In the genomic region with DNA sequence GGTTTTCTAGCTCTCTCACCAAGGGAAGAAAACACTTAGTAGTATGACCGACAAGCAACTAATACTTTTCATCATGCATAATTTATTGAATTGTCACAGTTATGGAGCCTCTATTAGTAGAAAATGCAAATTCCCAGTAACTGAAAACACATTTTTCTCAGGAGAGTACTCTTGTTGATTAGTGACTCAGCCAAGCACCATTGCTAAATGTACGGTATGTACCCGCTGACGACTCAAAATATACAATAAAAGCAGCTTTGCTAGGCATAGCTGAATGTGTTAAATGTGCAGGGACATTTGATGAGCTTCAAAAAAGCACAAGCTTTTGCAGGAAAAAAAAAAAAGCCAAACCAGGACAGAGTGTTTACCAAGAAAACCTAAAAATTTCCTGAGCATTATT, we compare ENCODE assay signal across 14 cellular contexts.
"Had no signal": no experiment of that assay in that cellular context is flagged by ENCODE, and none has a peak within 500 bp of the region (broad histone marks: within the 10 kb centered on the region; RNA-seq: fewer than 3 reads in every experiment).

No MANE protein-coding gene starts in this region.

- DNase-seq: activated CD4-positive, alpha-beta memory T cell treated with anti-CD3 and anti-CD28 coated beads, Interleukin-2, amount 10 ng/mL, durations not matched to agents 7 days and 5 days; activated CD4-positive, alpha-beta T cell treated with anti-CD3 and anti-CD28 coated beads for 36 hours; activated gamma-delta T cell; activated T-cell treated with anti-CD3 and anti-CD28 coated beads, Interleukin-2, amount 50 U/mL, for 48 hours; cortex of kidney; effector memory CD4-positive, alpha-beta T cell; kidney; left ventricle myocardium inferior; mesendoderm; T1000; thyroid gland; uterus; WERI-Rb-1 had no signal

- H3K4me3 ChIP-seq: left ventricle myocardium inferior, skin epidermis, thyroid gland, uterus had no signal

- H3K9me3 ChIP-seq: thyroid gland, uterus had no signal

- H3K36me3 ChIP-seq: left ventricle myocardium inferior, thyroid gland, uterus, WERI-Rb-1 had no signal

- ATAC-seq: activated CD4-positive, alpha-beta T cell treated with anti-CD3 and anti-CD28 coated beads for 36 hours had no signal

- H3K4me1 ChIP-seq: left ventricle myocardium inferior, thyroid gland, uterus had no signal

- H3K27me3 ChIP-seq: thyroid gland, uterus had no signal

- H3K27ac ChIP-seq: left ventricle myocardium inferior, skin epidermis, thyroid gland, uterus, WERI-Rb-1 had no signal
